Comparison of ENCODE assay signal across 8 cellular contexts in the genomic region with DNA sequence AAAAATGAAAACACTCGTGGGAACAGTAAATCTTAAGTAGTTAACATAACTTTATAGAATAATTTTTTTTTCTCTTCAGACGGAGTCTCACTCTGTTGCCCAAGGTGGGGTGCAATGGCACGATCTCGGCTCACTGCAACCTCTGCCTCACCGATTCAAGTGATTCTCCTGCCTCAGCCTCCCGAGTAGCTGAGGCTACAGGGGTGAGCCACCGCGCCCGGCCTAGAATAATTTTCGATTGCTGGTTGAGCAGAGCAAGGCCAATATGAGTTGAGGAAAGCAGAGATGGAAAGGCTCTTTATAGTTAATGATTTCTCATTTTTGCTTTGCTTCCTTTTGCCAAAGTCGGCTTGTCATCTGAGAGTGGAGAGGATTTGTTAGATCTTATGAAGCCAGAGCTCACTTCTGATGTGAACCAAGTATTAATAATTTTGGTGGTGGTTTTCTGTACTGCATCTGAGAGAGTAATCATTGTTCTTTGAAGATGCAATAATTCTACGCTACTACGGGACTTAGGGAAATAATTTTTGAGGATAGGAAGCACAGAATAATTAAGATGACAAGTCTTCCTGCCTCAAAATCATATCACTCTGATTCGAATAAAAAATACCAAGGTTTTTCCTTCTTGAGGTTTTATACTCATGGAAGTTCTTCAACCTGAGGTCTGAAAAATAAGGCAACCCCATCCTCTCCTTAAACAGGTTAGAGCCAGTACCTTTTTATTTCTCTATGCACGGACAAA. TPM values are rescaled to one million over a fixed set of nuclear protein-coding genes. Genes with fewer than 3 reads are reported as not detected.
DNase-seq lines count a peak whose midpoint lies in the region; ATAC-seq, FAIRE-seq and TF ChIP-seq lines count a peak whose summit lies in the region.

No MANE protein-coding gene starts in this region.

- H3K36me3 Mint-ChIP-seq in chondrocyte (ENCODE audit: low read depth) (no peaks in the 10 kb centered on the region), nephron progenitor cell (ENCODE audit: low read depth) (peaks cover 12% of the 10 kb centered on the region)

- H3K9me3 Mint-ChIP-seq in chondrocyte (ENCODE audit: low read depth) (no peaks in the 10 kb centered on the region), nephron progenitor cell (no peaks in the 10 kb centered on the region)

- peak; percentile 53 for DNase-seq in Karpas-422
- no peak for DNase-seq in chondrocyte (ENCODE audit: low spot score)
- no peak for DNase-seq in nephron progenitor cell
- DNase-seq in NCI-H510A treated with DMSO at 0.1 percent for 48 hours (lab: John Stamatoyannopoulos, UW): no peak
- no peak for DNase-seq in frontal cortex (ENCODE audit: low spot score in 2 of 2)

- no peak for FAIRE-seq in frontal cortex (lab: Jason Lieb, UNC)

- peaks cover 32% of the 10 kb centered on the region for H3K4me1 Mint-ChIP-seq in chondrocyte (ENCODE audit: low read depth)
- peaks cover 40% of the 10 kb centered on the region for H3K4me1 Mint-ChIP-seq in nephron progenitor cell

- no peaks in the 10 kb centered on the region for H3K36me3 ChIP-seq in BLaER1 treated with 17β-estradiol and CSF1 and Interleukin-3, amounts not matched to agents 10 nM and 100 nM
- no peaks in the 10 kb centered on the region for H3K36me3 ChIP-seq in Karpas-422 (ENCODE audit: insufficient read depth, low read length)

- TF ChIP-seq CTCF in chondrocyte (IDR thresholded peaks at IDR 0.05) (peak; percentile 29), nephron progenitor cell (IDR thresholded peaks at IDR 0.05) (no peak)

- H3K4me3 ChIP-seq in BLaER1 treated with 17β-estradiol and CSF1 and Interleukin-3, amounts not matched to agents 10 nM and 100 nM: peak overlapping the region; percentile 74 to 92 (median 84)
- H3K4me3 ChIP-seq in Karpas-422 (ENCODE audit: low read length): peak overlapping the region; percentile 90

- H3K9me2 ChIP-seq in Karpas-422 (replicated peaks; ENCODE audit: insufficient read depth, low read length): no peaks in the 10 kb centered on the region

- peak overlapping the region; percentile 83 to 92 (median 90) for H3K9ac ChIP-seq in BLaER1 treated with 17β-estradiol and CSF1 and Interleukin-3, amounts not matched to agents 10 nM and 100 nM
- peak overlapping the region; percentile 87 for H3K9ac ChIP-seq in Karpas-422 (ENCODE audit: low read length)

- peak overlapping the region; percentile 99; the same call in 1 of the 2 replicates for H2AFZ ChIP-seq in Karpas-422 (ENCODE audit: low read length)

- H3K9me3 ChIP-seq in BLaER1 treated with 17β-estradiol and CSF1 and Interleukin-3, amounts not matched to agents 10 nM and 100 nM (replicated peaks in 1 of 11): no peaks in the 10 kb centered on the region
- no peaks in the 10 kb centered on the region for H3K9me3 ChIP-seq in Karpas-422 (ENCODE audit: low read length)

- H3K27me3 Mint-ChIP-seq in chondrocyte (ENCODE audit: low read depth): no peaks in the 10 kb centered on the region
- peaks cover 13% of the 10 kb centered on the region for H3K27me3 Mint-ChIP-seq in nephron progenitor cell (ENCODE audit: low read depth, poor library complexity)

- peaks cover 0 to 23% (median 6%) of the 10 kb centered on the region in 11 experiments; a peak in 7 of 22 replicates for H4K20me1 ChIP-seq in BLaER1 treated with 17β-estradiol and CSF1 and Interleukin-3, amounts not matched to agents 10 nM and 100 nM
- peaks cover 4% of the 10 kb centered on the region; the same call in 1 of the 2 replicates for H4K20me1 ChIP-seq in Karpas-422 (ENCODE audit: insufficient read depth, low read depth, low read length)

- H3K27ac ChIP-seq in BLaER1 treated with 17β-estradiol and CSF1 and Interleukin-3, amounts not matched to agents 10 nM and 100 nM: peak overlapping the region; percentile 77 to 93 (median 91); a peak in 17 of 22 replicates
- H3K27ac ChIP-seq in Karpas-422 (ENCODE audit: low read length): peak overlapping the region; percentile 90; the same call in 1 of the 2 replicates

- peaks cover 19 to 40% (median 31%) of the 10 kb centered on the region in 10 experiments for H3K4me1 ChIP-seq in BLaER1 treated with 17β-estradiol and CSF1 and Interleukin-3, amounts not matched to agents 10 nM and 100 nM
- H3K4me1 ChIP-seq in Karpas-422 (ENCODE audit: low read length): peaks cover 28% of the 10 kb centered on the region

- H3K4me3 Mint-ChIP-seq in chondrocyte (ENCODE audit: unreplicated experiment): peak overlapping the region; percentile 91
- H3K4me3 Mint-ChIP-seq in nephron progenitor cell: peak overlapping the region; percentile 95

- no peak for ATAC-seq in HG03565 (IDR thresholded peaks at IDR 0.05; ENCODE audit: unreplicated experiment)
- ATAC-seq in GM21723 (IDR thresholded peaks at IDR 0.05; ENCODE audit: unreplicated experiment): no peak

- H3K27me3 ChIP-seq in BLaER1 treated with 17β-estradiol and CSF1 and Interleukin-3, amounts not matched to agents 10 nM and 100 nM: no peaks in the 10 kb centered on the region
- no peaks in the 10 kb centered on the region for H3K27me3 ChIP-seq in Karpas-422 (ENCODE audit: low read length)

- H3K4me2 ChIP-seq in BLaER1 treated with 17β-estradiol and CSF1 and Interleukin-3, amounts not matched to agents 10 nM and 100 nM: peak overlapping the region; percentile 71 to 91 (median 84); a peak in 21 of 22 replicates
- H3K4me2 ChIP-seq in Karpas-422 (ENCODE audit: low read depth, low read length, poor library complexity, severe bottlenecking): peak overlapping the region; percentile 96

- peaks cover 37% of the 10 kb centered on the region for H3K79me2 ChIP-seq in Karpas-422 (ENCODE audit: low read length)

- H3K27ac Mint-ChIP-seq in chondrocyte (ENCODE audit: unreplicated experiment) (peak overlapping the region; percentile 99), nephron progenitor cell (no peak overlapping the region)

RNA-seq across cellular contexts. Expression of a gene that starts 1.5 kb away (rescaled TPM):
- 103 and 109 TPM in 2 replicates for total RNA-seq in Karpas-422 (2014; rRNA removed; shearing (Covaris generic); ENCODE audit: low replicate concordance)
- total RNA-seq in chondrocyte (125 to 160 TPM (median 129 TPM) in 3 replicates), frontal cortex (232 TPM)
